In the genomic region with DNA sequence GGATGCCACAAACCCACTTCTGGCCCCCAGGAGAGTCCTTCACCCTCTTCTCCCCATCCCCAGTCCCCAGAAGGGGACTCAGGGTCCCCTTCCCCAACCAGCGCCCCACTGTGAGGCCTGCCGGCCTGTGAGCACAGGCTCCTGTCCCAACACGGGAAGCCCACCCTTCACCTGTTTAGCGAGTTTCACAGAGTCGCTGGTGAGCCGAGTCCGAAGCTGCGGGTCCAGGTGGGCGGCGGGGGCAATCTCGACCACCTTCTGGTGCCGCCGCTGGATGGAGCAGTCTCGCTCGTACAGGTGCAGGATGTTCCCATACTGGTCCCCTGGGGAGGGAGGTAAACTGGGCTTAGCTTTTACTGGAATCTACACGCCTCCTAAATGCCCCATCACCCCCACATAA, we compare ENCODE assay signal across 19 cellular contexts. TPM values are rescaled to one million over a fixed set of nuclear protein-coding genes. Genes with fewer than 3 reads are reported as not detected.
DNase-seq lines count a peak whose midpoint lies in the region; FAIRE-seq and TF ChIP-seq lines count a peak whose summit lies in the region.
"Had no signal": no experiment of that assay in that cellular context is flagged by ENCODE, and none has a peak within 500 bp of the region (broad histone marks: within the 10 kb centered on the region; RNA-seq: fewer than 3 reads in every experiment).

No MANE protein-coding gene starts in this region.

- H3K4me1 ChIP-seq in H1 (replicated peaks in 1 of 4; ENCODE audit: control insufficient read depth in 3 of 4, insufficient read depth in 4 of 4, low read length in 3 of 4): peaks cover 0 to 12% (median 2%) of the 10 kb centered on the region in 4 experiments; a peak in 5 of 7 replicates
- no peaks in the 10 kb centered on the region for H3K4me1 ChIP-seq in osteoblast (ENCODE audit: insufficient read depth, low read length)
- H3K4me1 ChIP-seq in right atrium auricular region: no peaks in the 10 kb centered on the region

- H3K79me2 ChIP-seq in H1 (ENCODE audit: control insufficient read depth in 1 of 2, insufficient read depth in 2 of 2, low read length in 2 of 2) (no peaks in the 10 kb centered on the region), osteoblast (ENCODE audit: insufficient read depth, low read length) (no peaks in the 10 kb centered on the region)

- H3K36me3 ChIP-seq in H1 (ENCODE audit: control insufficient read depth in 2 of 4, insufficient read depth in 4 of 4, low read length in 3 of 4): 0 out of 8 replicates have a peak, but pooled peaks cover 0 to 2% (median 0%) of the 10 kb centered on the region in 4 experiments
- H3K36me3 ChIP-seq in osteoblast (ENCODE audit: insufficient read depth, low read length): no peaks in the 10 kb centered on the region
- H3K36me3 ChIP-seq in right atrium auricular region: no peaks in the 10 kb centered on the region

- no peak overlapping the region for H3K18ac ChIP-seq in H1 (ENCODE audit: extremely low read depth, low read length)

- no peak overlapping the region for H2BK5ac ChIP-seq in H1 (ENCODE audit: low read depth, low read length)

- no peak overlapping the region for H3K14ac ChIP-seq in H1 (ENCODE audit: insufficient read length)

- H3K56ac ChIP-seq in H1 (replicated peaks; ENCODE audit: insufficient read length, low read depth, low read length): no peak overlapping the region

- H3K4me3 ChIP-seq in H1 (ENCODE audit: extremely low read depth in 1 of 4, insufficient read depth in 2 of 4, low read depth in 3 of 4, low read length in 4 of 4): no peak overlapping the region
- no peak overlapping the region for H3K4me3 ChIP-seq in osteoblast (ENCODE audit: insufficient read depth, low read length)
- no peak overlapping the region for H3K4me3 ChIP-seq in right atrium auricular region
- H3K4me3 ChIP-seq: A549; BLaER1 treated with 17β-estradiol and CSF1 and Interleukin-3, amounts not matched to agents 10 nM and 100 nM had no signal

- H2BK120ac ChIP-seq in H1 (replicated peaks; ENCODE audit: low read depth, low read length): no peak overlapping the region

- H2AK5ac ChIP-seq in H1 (ENCODE audit: low read depth, low read length): no peak overlapping the region

- FAIRE-seq in H1 (lab: Jason Lieb, UNC): no peak
- FAIRE-seq: A549, D721Med, G401.6, GM12891 had no signal

- no peaks in the 10 kb centered on the region for H3K79me1 ChIP-seq in H1 (ENCODE audit: low read depth, low read length)

- H3K23ac ChIP-seq in H1 (ENCODE audit: insufficient read length): no peak overlapping the region

- TF ChIP-seq RAD21 in H1 (IDR thresholded peaks at IDR 0.05 in 1 of 2, conservative IDR thresholded peaks at IDR 0.05 in 1 of 2; ENCODE audit: low read depth in 2 of 2, low read length in 2 of 2): no peak

- WGBS in H1 (ENCODE audit: extremely low coverage in 1 of 2, insufficient coverage in 1 of 2, insufficient read length in 1 of 2, insufficient replicate concordance in 2 of 2, low coverage in 1 of 2, low lambda C conversion rate in 2 of 2, missing lambda C conversion rate in 1 of 2), 2 experiments: 95% methylated on average over 16 of the region's 16 CpGs; no CpG with 5 or more reads in 1 of the 2 experiments

- DNase-seq in RWPE1 (ENCODE audit: low spot score) (no peak), H1 (ENCODE audit: low read depth in 1 of 2, low spot score in 2 of 2) (no peak), osteoblast (ENCODE audit: insufficient read length, low spot score, missing footprints) (peak; percentile 32), right atrium auricular region (ENCODE audit: low spot score) (no peak), NCI-H2227 (lab: John Stamatoyannopoulos, UW; ENCODE audit: unreplicated experiment) (no peak)
- DNase-seq: AML-193; Caco-2; Calu3; CD4-positive, alpha-beta T cell; CD8-positive, alpha-beta T cell; DMS79 treated with DMSO at 0.1 percent for 48 hours; GF-D8 had no signal

- TF ChIP-seq POLR2A in H1 (IDR thresholded peaks at IDR 0.05; ENCODE audit: control extremely low read depth in 1 of 2, low read depth in 2 of 2, low read length in 2 of 2): no peak

- no peaks in the 10 kb centered on the region for H3K9me3 ChIP-seq in H1 (ENCODE audit: insufficient read depth in 2 of 2, low read depth in 1 of 2, low read length in 1 of 2)
- no peaks in the 10 kb centered on the region for H3K9me3 ChIP-seq in osteoblast (ENCODE audit: low read depth, low read length)
- H3K9me3 ChIP-seq in right atrium auricular region: no peaks in the 10 kb centered on the region
- H3K9me3 ChIP-seq: A549; BLaER1 treated with 17β-estradiol and CSF1 and Interleukin-3, amounts not matched to agents 10 nM and 100 nM; Caco-2 had no signal

- no peak overlapping the region for H2BK15ac ChIP-seq in H1 (ENCODE audit: low read length)

- no peak overlapping the region for H2AFZ ChIP-seq in H1 (ENCODE audit: low read length)
- no peak overlapping the region for H2AFZ ChIP-seq in osteoblast (ENCODE audit: low read length)

- no peaks in the 10 kb centered on the region for H3K23me2 ChIP-seq in H1 (ENCODE audit: low read depth, low read length)

- no peak overlapping the region for H2BK12ac ChIP-seq in H1 (ENCODE audit: low read depth, low read length)

- no peak for TF ChIP-seq CTCF in RWPE1 (conservative IDR thresholded peaks at IDR 0.05; ENCODE audit: low read depth)
- no peak for TF ChIP-seq CTCF in H1 (IDR thresholded peaks at IDR 0.05; ENCODE audit: control extremely low read depth in 1 of 3, insufficient read depth in 1 of 3, low read depth in 1 of 3, low read length in 3 of 3)
- TF ChIP-seq CTCF in osteoblast (IDR thresholded peaks at IDR 0.05; ENCODE audit: extremely low read depth, low read depth, low read length): no peak
- no peak for TF ChIP-seq CTCF in right atrium auricular region (IDR thresholded peaks at IDR 0.05)

- H4K8ac ChIP-seq in H1 (ENCODE audit: extremely low read depth, insufficient read depth, low read length): 0 out of 2 replicates have a peak overlapping the region, but pooled peaks have one; percentile 5

- H2BK20ac ChIP-seq in H1 (ENCODE audit: low read length): no peak overlapping the region

- H3K27ac ChIP-seq in RWPE1: peak overlapping the region; percentile 39
- H3K27ac ChIP-seq in H1 (ENCODE audit: low read depth, low read length): no peak overlapping the region
- no peak overlapping the region for H3K27ac ChIP-seq in osteoblast (ENCODE audit: low read depth, low read length)
- no peak overlapping the region for H3K27ac ChIP-seq in right atrium auricular region
- H3K27ac ChIP-seq: 22Rv1; BLaER1 treated with 17β-estradiol and CSF1 and Interleukin-3, amounts not matched to agents 10 nM and 100 nM; C4-2B had no signal

- H4K91ac ChIP-seq in H1 (replicated peaks; ENCODE audit: insufficient read length, low read length): no peak overlapping the region

- H4K20me1 ChIP-seq in H1 (replicated peaks in 1 of 2; ENCODE audit: control insufficient read depth in 1 of 2, insufficient read depth in 2 of 2, low read length in 2 of 2) (peaks cover 0 to 2% of the 10 kb centered on the region in 2 experiments), osteoblast (ENCODE audit: insufficient read depth, low read length) (no peaks in the 10 kb centered on the region)

- no peak for TF ChIP-seq EP300 in H1 (IDR thresholded peaks at IDR 0.05; ENCODE audit: borderline replicate concordance in 1 of 2, low read depth in 2 of 2, low read length in 2 of 2)

- H3K4me2 ChIP-seq in H1 (ENCODE audit: insufficient read depth in 1 of 2, low read depth in 2 of 2, low read length in 2 of 2) (no peak overlapping the region), osteoblast (ENCODE audit: insufficient read depth, low read length) (no peak overlapping the region)
- H3K4me2 ChIP-seq: A549; BLaER1 treated with 17β-estradiol and CSF1 and Interleukin-3, amounts not matched to agents 10 nM and 100 nM had no signal

- no peak overlapping the region for H3K9ac ChIP-seq in H1 (replicated peaks in 1 of 4; ENCODE audit: extremely low read depth in 1 of 4, low read depth in 3 of 4, low read length in 3 of 4)
- H3K9ac ChIP-seq: BLaER1 treated with 17β-estradiol and CSF1 and Interleukin-3, amounts not matched to agents 10 nM and 100 nM had no signal

- H3K27me3 ChIP-seq in H1 (replicated peaks in 1 of 4; ENCODE audit: control insufficient read depth in 3 of 4, extremely low read depth in 1 of 4, insufficient read depth in 3 of 4, low read length in 3 of 4) (no peaks in the 10 kb centered on the region), osteoblast (ENCODE audit: insufficient read depth, low read length) (no peaks in the 10 kb centered on the region), right atrium auricular region (no peaks in the 10 kb centered on the region)
- H3K27me3 ChIP-seq: BLaER1 treated with 17β-estradiol and CSF1 and Interleukin-3, amounts not matched to agents 10 nM and 100 nM had no signal

- POLR2A ChIA-PET in RWPE1 (lab: Yijun Ruan, JAX; ENCODE audit: low non-redundant PET): no interaction called here
- POLR2A ChIA-PET in H1 (lab: Charles Lee; ENCODE audit: partially characterized antibody): interaction anchor here (0.9 kb wide), 1 partner anchor 87 kb away, joined by 3 read pairs; no protein-coding TSS in a partner anchor

- no peak overlapping the region for H4K5ac ChIP-seq in H1 (ENCODE audit: insufficient read length, low read depth, low read length)

- CTCF ChIA-PET in RWPE1 (lab: Yijun Ruan, JAX) (interaction anchor here (1.5 kb wide), 1 partner anchor 105 kb away, joined by 4 read pairs; no protein-coding TSS in a partner anchor), H1 (lab: Charles Lee; ENCODE audit: partially characterized antibody) (interaction anchor here (1.0 to 13.8 kb wide), 8 partner anchors 9 to 151 kb away, joined by 3 to 199 read pairs (median 4); partner anchors contain the start of gene RCE1)

- H3K4ac ChIP-seq in H1 (replicated peaks; ENCODE audit: insufficient read length, low read depth, low read length): no peak overlapping the region

RNA-seq across cellular contexts. Expression of gene LRFN4, which starts 13.3 kb away (rescaled TPM):
- total RNA-seq in H1 (2021; fragmentation: NEBNext Ultra II Directional; extraction: Animal tissue kit (Norgen Biotek cat#: 25700)): 64.3 and 67.6 TPM in 2 replicates
- 49.8 and 66.9 TPM in 2 replicates for polyA plus RNA-seq in H1 (2011; rRNA removed)
- 38.6 TPM for polyA plus RNA-seq in H1 (2011; cell fraction: cytosol; rRNA removed)
- polyA plus RNA-seq in H1 (2011; cell fraction: nucleus; rRNA removed): 112 TPM
- 24.3 to 37.8 TPM (median 34.2 TPM) in 4 replicates for polyA plus RNA-seq in H1 (2012, experiment 1 of 2)
- 32.6 TPM for polyA plus RNA-seq in H1 (2012, experiment 2 of 2)
- polyA plus RNA-seq in H1 (2013, experiment 1 of 2): 37.5 TPM
- 32.3 TPM for polyA plus RNA-seq in H1 (2013, experiment 2 of 2)
- polyA minus RNA-seq in H1 (2011; rRNA and poly(A)+ RNA removed): 8.3 and 9.8 TPM in 2 replicates
- polyA minus RNA-seq in H1 (2011; cell fraction: cytosol; rRNA and poly(A)+ RNA removed): 32.6 TPM
- 32.0 TPM for polyA minus RNA-seq in H1 (2011; cell fraction: nucleus; rRNA and poly(A)+ RNA removed)
- 15.9 and 16.3 TPM in 2 replicates for total RNA-seq in osteoblast
- total RNA-seq in right atrium auricular region: 10 to 100 TPM in 1 of 2 donors, 1 to 10 TPM in 1; 8.6 to 13.2 TPM

RNA-seq across cellular contexts. Expression of gene RCE1, which starts 26.9 kb away (rescaled TPM):
- total RNA-seq in H1 (2021; fragmentation: NEBNext Ultra II Directional; extraction: Animal tissue kit (Norgen Biotek cat#: 25700)): 33.7 and 35.8 TPM in 2 replicates
- 84.8 and 119 TPM in 2 replicates for polyA plus RNA-seq in H1 (2011; rRNA removed)
- 51.7 TPM for polyA plus RNA-seq in H1 (2011; cell fraction: cytosol; rRNA removed)
- polyA plus RNA-seq in H1 (2011; cell fraction: nucleus; rRNA removed): 112 TPM
- polyA plus RNA-seq in H1 (2012, experiment 1 of 2): 26.3 to 35.1 TPM (median 34.3 TPM) in 4 replicates
- polyA plus RNA-seq in H1 (2012, experiment 2 of 2): 38.1 TPM
- polyA plus RNA-seq in H1 (2013, experiment 1 of 2): 44.3 TPM
- 46.4 TPM for polyA plus RNA-seq in H1 (2013, experiment 2 of 2)
- polyA minus RNA-seq in H1 (2011; rRNA and poly(A)+ RNA removed): 22.8 and 25.8 TPM in 2 replicates
- 22.8 TPM for polyA minus RNA-seq in H1 (2011; cell fraction: cytosol; rRNA and poly(A)+ RNA removed)
- 27.7 TPM for polyA minus RNA-seq in H1 (2011; cell fraction: nucleus; rRNA and poly(A)+ RNA removed)
- total RNA-seq in osteoblast (11.5 and 18.1 TPM in 2 replicates), right atrium auricular region (1 to 10 TPM; 6.4 to 8.1 TPM)
